Comparison of ENCODE assay signal across 17 cellular contexts in genomic region chrX:116379854-116380253, GRCh38. TPM values are rescaled to one million over a fixed set of nuclear protein-coding genes. Genes with fewer than 3 reads are reported as not detected.
DNase-seq lines count a peak whose midpoint lies in the region; ATAC-seq and TF ChIP-seq lines count a peak whose summit lies in the region.
"Had no signal": no experiment of that assay in that cellular context is flagged by ENCODE, and none has a peak within 500 bp of the region (broad histone marks: within the 10 kb centered on the region; RNA-seq: fewer than 3 reads in every experiment).

No MANE protein-coding gene starts in this region.

- no peak for TF ChIP-seq POLR2A in body of pancreas (IDR thresholded peaks at IDR 0.05)

- peaks cover 10% of the 10 kb centered on the region for H3F3A ChIP-seq in GM23248 (ENCODE audit: insufficient read depth)

- H3K36me3 ChIP-seq in GM23248 (ENCODE audit: low read depth) = no peaks in the 10 kb centered on the region
- no peaks in the 10 kb centered on the region for H3K36me3 ChIP-seq in body of pancreas (replicated peaks in 1 of 2; ENCODE audit: insufficient read depth in 1 of 2, low read depth in 2 of 2)

- intact Hi-C loops in body of pancreas (cut with DNase I) = no loop called here
- intact Hi-C loops in sciatic nerve (cut with DNase I) = no loop called here

- WGBS in GM23248 (ENCODE audit: low coverage in 1 of 2, low lambda C conversion rate in 2 of 2, missing lambda C conversion rate in 2 of 2), 2 experiments = 2 to 6% methylated on average over 4 of the region's 4 CpGs
- WGBS in body of pancreas, 2 donors = 50 to 64% methylated on average over 4 of the region's 4 CpGs

- H3K9ac ChIP-seq in GM23248 = no peak overlapping the region
- H3K9ac ChIP-seq: KMS-11 had no signal

- in situ Hi-C loops in GM23248 (cut with MboI) = no loop called here

- H3K9me2 ChIP-seq in GM23248 (ENCODE audit: insufficient read depth) = no peaks in the 10 kb centered on the region

- H3K9me3 ChIP-seq in GM23248 (ENCODE audit: low read depth) = no peaks in the 10 kb centered on the region
- no peaks in the 10 kb centered on the region for H3K9me3 ChIP-seq in body of pancreas

- H3K79me2 ChIP-seq in GM23248 (ENCODE audit: insufficient read depth) = no peaks in the 10 kb centered on the region

- H3K4me2 ChIP-seq in GM23248 (ENCODE audit: unreplicated experiment) = peak overlapping the region; percentile 47
- H3K4me2 ChIP-seq: KMS-11 had no signal

- H3K4me1 ChIP-seq in GM23248 (ENCODE audit: insufficient read depth) (peaks cover 7% of the 10 kb centered on the region), body of pancreas (no peaks in the 10 kb centered on the region)

- DNase-seq in GM23248 = peak; percentile 77
- peak in 3 of 4 donors; percentile 8 to 12 (median 9) for DNase-seq in body of pancreas
- DNase-seq in fibroblast of villous mesenchyme (ENCODE audit: low read depth) = peak; percentile 12
- peak; percentile 54 for DNase-seq in sciatic nerve (ENCODE audit: low spot score)
- no peak for DNase-seq in activated naive CD4-positive, alpha-beta T cell treated with anti-CD3 and anti-CD28 coated beads, Interleukin-2, amount 50 U/mL, for 16 hours
- DNase-seq: activated B cell treated with CpG ODN at 0.5 μM for 24 hours; amniotic stem cell; kidney glomerular epithelial cell; NCI-H1105 treated with DMSO at 0.1 percent for 48 hours; nucleus accumbens; stimulated activated CD4-positive, alpha-beta T cell treated with anti-CD3 and anti-CD28 coated beads, Interleukin-4, amount 100 ng/mL, for 1 hour; stimulated activated CD8-positive, alpha-beta memory T cell treated with anti-CD3 and anti-CD28 coated beads, Interleukin-4, amount 100 ng/mL, for 48 hours had no signal

- peak overlapping the region; percentile 35 for H3K27ac ChIP-seq in GM23248
- no peak overlapping the region for H3K27ac ChIP-seq in body of pancreas
- H3K27ac ChIP-seq: KMS-11 had no signal

- H4K20me1 ChIP-seq in GM23248 (ENCODE audit: insufficient read depth) = no peaks in the 10 kb centered on the region

- TF ChIP-seq CTCF in body of pancreas (IDR thresholded peaks at IDR 0.05) (no peak), fibroblast of villous mesenchyme (IDR thresholded peaks at IDR 0.05; ENCODE audit: insufficient read depth, low read depth, low read length) (no peak)

- peak overlapping the region; percentile 41 for H2AFZ ChIP-seq in GM23248

- H3K27me3 ChIP-seq in GM23248 (replicated peaks; ENCODE audit: insufficient read depth) = no peaks in the 10 kb centered on the region
- H3K27me3 ChIP-seq in body of pancreas = no peaks in the 10 kb centered on the region

- H3K4me3 ChIP-seq in GM23248 = no peak overlapping the region
- H3K4me3 ChIP-seq in body of pancreas = no peak overlapping the region
- H3K4me3 ChIP-seq in fibroblast of villous mesenchyme (ENCODE audit: low read depth, low read length) = no peak overlapping the region

- ATAC-seq in body of pancreas (no peak), sciatic nerve (peak; percentile 83), GM21515 (IDR thresholded peaks at IDR 0.05; ENCODE audit: unreplicated experiment) (no peak), HG02798 (IDR thresholded peaks at IDR 0.05; ENCODE audit: poor library complexity, unreplicated experiment) (no peak), GM21786 (IDR thresholded peaks at IDR 0.05; ENCODE audit: unreplicated experiment) (no peak)

RNA-seq across cellular contexts. Expression of gene SLC6A14, which starts 56.6 kb away (rescaled TPM):
- total RNA-seq in GM23248 (2014; rRNA removed; shearing (Covaris generic)) = not detected in 2 replicates
- not detected in 2 replicates for polyA plus RNA-seq in GM23248 (2016; fragmentation: Nextera tagmentation; extraction: Ambion mirVana)
- total RNA-seq in body of pancreas (under 1 TPM in 1 of 2 donors, not detected in 1; under 0.01 TPM), fibroblast of villous mesenchyme (not detected in 2 replicates), sciatic nerve (0.18 TPM)
- total RNA-seq: activated B cell treated with CpG ODN at 0.5 μM for 24 hours had no signal
- polyA plus RNA-seq: BJ had no signal
